8 cellular contexts compared by ENCODE assay signal in genomic region chr5:132736853-132737833, GRCh38. TPM values are rescaled to one million over a fixed set of nuclear protein-coding genes. Genes with fewer than 3 reads are reported as not detected.
A peak's percentile ranks its signal among the peaks of the same experiment; 100 is the strongest.
DNase-seq lines count a peak whose midpoint lies in the region; ATAC-seq and TF ChIP-seq lines count a peak whose summit lies in the region.

TSS of gene KIF3A (minus strand) at chr5:132737546. CDS start at chr5:132737419, 127 bp downstream.

- CTCF ChIA-PET in activated B cell treated with CpG ODN at 0.5 μM for 24 hours (lab: Charles Lee): interaction anchor here (0.8 to 1.6 kb wide), 3 partner anchors 10 to 351 kb away, joined by 3 to 5 read pairs (median 4); partner anchors contain the start of gene CCNI2

- H3K4me3 ChIP-seq in AG09309 (ENCODE audit: control insufficient read depth, low read depth, low read length): peak within 1 kb of the TSS; percentile 82

- no peaks in the 10 kb centered on the region for H3K9me3 Mint-ChIP-seq in activated B cell treated with CpG ODN at 0.5 μM for 24 hours

- DNase-seq in AG09309 (ENCODE audit: low read depth) (peak; percentile 68), NCI-H345 (lab: John Stamatoyannopoulos, UW) (peak; percentile 97), activated B cell treated with CpG ODN at 0.5 μM for 24 hours (peak; percentile 98), iris pigment epithelial cell (ENCODE audit: low read depth) (peak; percentile 95)
- DNase-seq in central memory CD4-positive, alpha-beta T cell: peak; percentile 97
- DNase-seq in stimulated activated CD4-positive, alpha-beta T cell treated with anti-CD3 and anti-CD28 coated beads, Interleukin-12 subunit alpha, Interleukin-12 subunit beta, amount 100 ng/mL, for 24 hours (ENCODE audit: low read depth in 2 of 2): peak; percentile 97 to 99

- peak; percentile 83 for TF ChIP-seq POLR2A in GM18951 (IDR thresholded peaks at IDR 0.05; ENCODE audit: extremely low read depth, insufficient read depth, insufficient read length)

- TF ChIP-seq CTCF in AG09309 (IDR thresholded peaks at IDR 0.05; ENCODE audit: control insufficient read depth, insufficient read depth, low read depth, low read length, missing control alignments): no peak
- TF ChIP-seq CTCF in activated B cell treated with CpG ODN at 0.5 μM for 24 hours (IDR thresholded peaks at IDR 0.05): no peak

- peak within 1 kb of the TSS; percentile 90 for H3K4me3 Mint-ChIP-seq in activated B cell treated with CpG ODN at 0.5 μM for 24 hours

- H3K36me3 Mint-ChIP-seq in activated B cell treated with CpG ODN at 0.5 μM for 24 hours (ENCODE audit: low read depth): peaks cover 14% of the 10 kb centered on the region

- H3K4me1 Mint-ChIP-seq in activated B cell treated with CpG ODN at 0.5 μM for 24 hours: peaks cover 18% of the 10 kb centered on the region

- peaks cover 5% of the 10 kb centered on the region for H3K27me3 Mint-ChIP-seq in activated B cell treated with CpG ODN at 0.5 μM for 24 hours

- intact Hi-C loops in activated B cell treated with CpG ODN at 0.5 μM for 24 hours (cut with micrococcal nuclease): loop anchor here (1.0 to 5.0 kb wide), 7 partner anchors 10 to 226 kb away; partner anchors contain the start of genes AFF4, CCNI2, GDF9 and SEPTIN8

- peak within 1 kb of the TSS; percentile 87 for H3K27ac Mint-ChIP-seq in activated B cell treated with CpG ODN at 0.5 μM for 24 hours

- ATAC-seq in HG03196 (IDR thresholded peaks at IDR 0.05; ENCODE audit: unreplicated experiment) (peak; percentile 87), activated B cell treated with CpG ODN at 0.5 μM for 24 hours (ENCODE audit: low read depth) (peak; percentile 92)

- in situ Hi-C loops in GM18951 (cut with MboI; ENCODE audit: low sequenced_read_pairs, unreplicated experiment): no loop called here

- POLR2A ChIA-PET in activated B cell treated with CpG ODN at 0.5 μM for 24 hours (lab: Charles Lee): interaction anchor here (0.5 to 1.8 kb wide), 11 partner anchors 10 to 1474 kb away, joined by 3 to 11 read pairs (median 4); partner anchors contain the start of genes AFF4, CCNI2, HSPA4 and SEPTIN8

RNA-seq across cellular contexts. Expression of gene KIF3A, which starts in this region (rescaled TPM):
- total RNA-seq in activated B cell treated with CpG ODN at 0.5 μM for 24 hours: 9.2 and 9.8 TPM in 2 replicates

Comparison
In these comparisons a context has a peak if more than half of its experiments do, and no peak if none do; other contexts are left out.
1. Peak in every context shown above with its lines: DNase-seq, ATAC-seq and H3K4me3 ChIP-seq.